ENCODE assay signal across 1 cellular context in the genomic region with DNA sequence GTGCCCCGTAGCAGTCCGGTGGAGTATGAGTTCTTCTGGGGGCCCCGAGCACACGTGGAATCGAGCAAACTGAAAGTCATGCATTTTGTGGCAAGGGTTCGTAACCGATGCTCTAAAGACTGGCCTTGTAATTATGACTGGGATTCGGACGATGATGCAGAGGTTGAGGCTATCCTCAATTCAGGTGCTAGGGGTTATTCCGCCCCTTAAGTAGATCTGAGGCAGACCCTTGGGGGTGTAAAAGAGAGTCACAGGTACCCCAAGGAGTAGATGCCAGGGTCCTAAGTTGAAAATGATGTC.
TF ChIP-seq lines count a peak whose summit lies in the region.

No MANE protein-coding gene starts in this region.

TF ChIP-seq in WTC11, 78 proteins besides CTCF, POLR2A, EP300 and RAD21 (continued from another document):
- TF ChIP-seq, protein P1, sequence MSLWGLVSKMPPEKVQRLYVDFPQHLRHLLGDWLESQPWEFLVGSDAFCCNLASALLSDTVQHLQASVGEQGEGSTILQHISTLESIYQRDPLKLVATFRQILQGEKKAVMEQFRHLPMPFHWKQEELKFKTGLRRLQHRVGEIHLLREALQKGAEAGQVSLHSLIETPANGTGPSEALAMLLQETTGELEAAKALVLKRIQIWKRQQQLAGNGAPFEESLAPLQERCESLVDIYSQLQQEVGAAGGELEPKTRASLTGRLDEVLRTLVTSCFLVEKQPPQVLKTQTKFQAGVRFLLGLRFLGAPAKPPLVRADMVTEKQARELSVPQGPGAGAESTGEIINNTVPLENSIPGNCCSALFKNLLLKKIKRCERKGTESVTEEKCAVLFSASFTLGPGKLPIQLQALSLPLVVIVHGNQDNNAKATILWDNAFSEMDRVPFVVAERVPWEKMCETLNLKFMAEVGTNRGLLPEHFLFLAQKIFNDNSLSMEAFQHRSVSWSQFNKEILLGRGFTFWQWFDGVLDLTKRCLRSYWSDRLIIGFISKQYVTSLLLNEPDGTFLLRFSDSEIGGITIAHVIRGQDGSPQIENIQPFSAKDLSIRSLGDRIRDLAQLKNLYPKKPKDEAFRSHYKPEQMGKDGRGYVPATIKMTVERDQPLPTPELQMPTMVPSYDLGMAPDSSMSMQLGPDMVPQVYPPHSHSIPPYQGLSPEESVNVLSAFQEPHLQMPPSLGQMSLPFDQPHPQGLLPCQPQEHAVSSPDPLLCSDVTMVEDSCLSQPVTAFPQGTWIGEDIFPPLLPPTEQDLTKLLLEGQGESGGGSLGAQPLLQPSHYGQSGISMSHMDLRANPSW (CRISPR knock-in tag; conservative IDR thresholded peaks at IDR 0.05; ENCODE audit: low read depth), result no peak
- TF ChIP-seq, protein P2, sequence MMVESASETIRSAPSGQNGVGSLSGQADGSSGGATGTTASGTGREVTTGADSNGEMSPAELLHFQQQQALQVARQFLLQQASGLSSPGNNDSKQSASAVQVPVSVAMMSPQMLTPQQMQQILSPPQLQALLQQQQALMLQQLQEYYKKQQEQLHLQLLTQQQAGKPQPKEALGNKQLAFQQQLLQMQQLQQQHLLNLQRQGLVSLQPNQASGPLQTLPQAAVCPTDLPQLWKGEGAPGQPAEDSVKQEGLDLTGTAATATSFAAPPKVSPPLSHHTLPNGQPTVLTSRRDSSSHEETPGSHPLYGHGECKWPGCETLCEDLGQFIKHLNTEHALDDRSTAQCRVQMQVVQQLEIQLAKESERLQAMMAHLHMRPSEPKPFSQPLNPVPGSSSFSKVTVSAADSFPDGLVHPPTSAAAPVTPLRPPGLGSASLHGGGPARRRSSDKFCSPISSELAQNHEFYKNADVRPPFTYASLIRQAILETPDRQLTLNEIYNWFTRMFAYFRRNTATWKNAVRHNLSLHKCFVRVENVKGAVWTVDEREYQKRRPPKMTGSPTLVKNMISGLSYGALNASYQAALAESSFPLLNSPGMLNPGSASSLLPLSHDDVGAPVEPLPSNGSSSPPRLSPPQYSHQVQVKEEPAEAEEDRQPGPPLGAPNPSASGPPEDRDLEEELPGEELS (CRISPR knock-in tag; IDR thresholded peaks at IDR 0.05), result no peak
- no peak for TF ChIP-seq FOXP1 (CRISPR knock-in tag; IDR thresholded peaks at IDR 0.05; ENCODE audit: borderline replicate concordance)
